8 cellular contexts compared by ENCODE assay signal in genomic region chr1:148150945-148151879, GRCh38. TPM values are rescaled to one million over a fixed set of nuclear protein-coding genes. Genes with fewer than 3 reads are reported as not detected.
DNase-seq lines count a peak whose midpoint lies in the region; ATAC-seq lines count a peak whose summit lies in the region.
"Not testable (repeated sequence)": the region's sequence is repeated elsewhere in the genome, so short reads cannot be mapped to it uniquely, and the experiment has no call there.

No MANE protein-coding gene starts in this region.

- not testable (repeated sequence) for H3K27me3 Mint-ChIP-seq in CD4-positive, CD25-positive, alpha-beta regulatory T cell; effector memory CD8-positive, alpha-beta T cell

- peak overlapping the region; percentile 59 for H3K4me3 ChIP-seq in CD4-positive, CD25-positive, alpha-beta regulatory T cell (ENCODE audit: low read depth, low read length)
- peak overlapping the region; percentile 51 to 60 (median 59) for H3K4me3 ChIP-seq in skeletal muscle tissue (ENCODE audit: low read length in 3 of 3)

- peak in 2 of 3 donors; percentile 19 to 44 for DNase-seq in CD4-positive, CD25-positive, alpha-beta regulatory T cell
- DNase-seq in NCI-H510A (lab: John Stamatoyannopoulos, UW), result peak; percentile 0
- peak; percentile 66 for DNase-seq in activated CD8-positive, alpha-beta memory T cell treated with anti-CD3 and anti-CD28 coated beads for 24 hours
- not testable (repeated sequence) for DNase-seq in effector memory CD8-positive, alpha-beta T cell
- peak; percentile 73 for DNase-seq in left lobe of liver (ENCODE audit: low spot score)

- not testable (repeated sequence) for H3K9me3 Mint-ChIP-seq in CD4-positive, CD25-positive, alpha-beta regulatory T cell; effector memory CD8-positive, alpha-beta T cell

- H3K9me3 ChIP-seq in CD4-positive, CD25-positive, alpha-beta regulatory T cell (ENCODE audit: control insufficient read depth in 2 of 2, low read length in 2 of 2); skeletal muscle tissue (ENCODE audit: control insufficient read depth in 3 of 3, low read length in 3 of 3): not testable (repeated sequence)

- peak overlapping the region; percentile 47 for H3K27ac ChIP-seq in CD4-positive, CD25-positive, alpha-beta regulatory T cell (ENCODE audit: insufficient read depth, low read length, poor library complexity, severe bottlenecking)
- H3K27ac ChIP-seq in skeletal muscle tissue (ENCODE audit: low read depth, low read length), result not testable (repeated sequence)

- not testable (repeated sequence) for H3K36me3 ChIP-seq in CD4-positive, CD25-positive, alpha-beta regulatory T cell (ENCODE audit: control insufficient read depth, insufficient read depth, low read length); skeletal muscle tissue (ENCODE audit: control insufficient read depth in 3 of 3, insufficient read depth in 3 of 3, low read length in 3 of 3)

- H3K4me1 ChIP-seq in CD4-positive, CD25-positive, alpha-beta regulatory T cell (ENCODE audit: control insufficient read depth, insufficient read depth, low read length, poor library complexity, severe bottlenecking); skeletal muscle tissue (ENCODE audit: control insufficient read depth in 3 of 3, insufficient read depth in 3 of 3, low read length in 3 of 3): not testable (repeated sequence)

- peaks cover 0 to 26% (median 4%) of the 10 kb centered on the region in 4 donors for H3K4me1 Mint-ChIP-seq in CD4-positive, CD25-positive, alpha-beta regulatory T cell
- H3K4me1 Mint-ChIP-seq in effector memory CD8-positive, alpha-beta T cell (ENCODE audit: low read depth in 2 of 2), result not testable (repeated sequence)

- H3K4me3 Mint-ChIP-seq in CD4-positive, CD25-positive, alpha-beta regulatory T cell, result peak overlapping the region; percentile 96 to 97 (median 96)
- peak overlapping the region; percentile 99 for H3K4me3 Mint-ChIP-seq in effector memory CD8-positive, alpha-beta T cell

- H3K9ac ChIP-seq in skeletal muscle tissue (ENCODE audit: low read depth in 1 of 3, low read length in 3 of 3), result peak overlapping the region in 2 of 3 donors; percentile 67 to 79

- ATAC-seq in CD4-positive, CD25-positive, alpha-beta regulatory T cell (ENCODE audit: low read depth in 2 of 2), result peak; percentile 16 to 18
- peak; percentile 34 for ATAC-seq in GM19438 (IDR thresholded peaks at IDR 0.05; ENCODE audit: low read depth, unreplicated experiment)
- ATAC-seq in HG03097 (IDR thresholded peaks at IDR 0.05; ENCODE audit: low FRiP score, unreplicated experiment), result peak; percentile 22
- peak; percentile 34 for ATAC-seq in effector memory CD8-positive, alpha-beta T cell (replicated peaks)
- peak; percentile 67 for ATAC-seq in left lobe of liver

- not testable (repeated sequence) for H3K36me3 Mint-ChIP-seq in CD4-positive, CD25-positive, alpha-beta regulatory T cell; effector memory CD8-positive, alpha-beta T cell (ENCODE audit: insufficient read depth)

- not testable (repeated sequence) for H3K27me3 ChIP-seq in CD4-positive, CD25-positive, alpha-beta regulatory T cell (ENCODE audit: control insufficient read depth, insufficient read depth, low read length); skeletal muscle tissue (ENCODE audit: control insufficient read depth in 3 of 3, insufficient read depth in 3 of 3, low read length in 3 of 3)

- H3K27ac Mint-ChIP-seq in CD4-positive, CD25-positive, alpha-beta regulatory T cell, result peak overlapping the region; percentile 62 to 95 (median 69)
- peak overlapping the region; percentile 95 to 98 for H3K27ac Mint-ChIP-seq in effector memory CD8-positive, alpha-beta T cell

RNA-seq across cellular contexts. Expression of gene NBPF11, which starts 0.9 kb away (rescaled TPM):
- total RNA-seq in CD4-positive, CD25-positive, alpha-beta regulatory T cell, result 22.6 TPM
- polyA plus RNA-seq in CD4-positive, CD25-positive, alpha-beta regulatory T cell, result 1 to 10 TPM in 3 of 4 donors, under 1 TPM in 1; 0.92 to 2.2 (median 1.7) TPM
- 10.9 TPM for total RNA-seq in left lobe of liver
- total RNA-seq in skeletal muscle tissue, result 7.3 TPM

Comparison
In these comparisons a context has a peak if more than half of its experiments do, and no peak if none do; other contexts are left out.
1. ATAC-seq: peak in every context shown above with its lines; median percentile 67 in left lobe of liver; 34 in GM19438; 34 in effector memory CD8-positive, alpha-beta T cell; 22 in HG03097; 17 in CD4-positive, CD25-positive, alpha-beta regulatory T cell.